Comparison of ENCODE assay signal across 31 cellular contexts in genomic region chr9:5015934-5016333, GRCh38.
"Had no signal": no experiment of that assay in that cellular context is flagged by ENCODE, and none has a peak within 500 bp of the region (broad histone marks: within the 10 kb centered on the region; RNA-seq: fewer than 3 reads in every experiment).

No MANE protein-coding gene starts in this region.

- H3K9me3 ChIP-seq: SJSA1, SK-N-SH had no signal

- H3K27me3 ChIP-seq: adrenal gland, SJSA1 had no signal

- H3K36me3 ChIP-seq: adrenal gland, SJSA1 had no signal

- H3K4me1 Mint-ChIP-seq: brain had no signal

- ATAC-seq: activated CD8-positive, alpha-beta memory T cell treated with anti-CD3 and anti-CD28 coated beads, Interleukin-2, amount 10 ng/mL, durations not matched to agents 7 days and 5 days; activated T-helper 17 cell treated with anti-CD3 and anti-CD28 coated beads, Interleukin-2, amount 50 U/mL, for 72 hours; Panc1 had no signal

- H3K4me3 ChIP-seq: adrenal gland, SJSA1 had no signal

- H3K27me3 Mint-ChIP-seq: activated CD4-positive, alpha-beta memory T cell treated with anti-CD3 and anti-CD28 coated beads, Interleukin-2, amount 10 ng/mL, durations not matched to agents 7 days and 5 days; activated CD8-positive, alpha-beta memory T cell treated with anti-CD3 and anti-CD28 coated beads, Interleukin-2, amount 10 ng/mL, durations not matched to agents 7 days and 5 days; activated naive CD4-positive, alpha-beta T cell treated with anti-CD3 and anti-CD28 coated beads, Interleukin-2, amount 50 U/mL, for 24 hours; activated T-helper 17 cell treated with anti-CD3 and anti-CD28 coated beads, Interleukin-2, amount 50 U/mL, for 72 hours; brain had no signal

- H3K4me1 ChIP-seq: SJSA1 had no signal

- H3K9ac ChIP-seq: SK-N-SH had no signal

- H3K4me2 ChIP-seq: SK-N-SH had no signal

- H3K4me3 Mint-ChIP-seq: activated CD4-positive, alpha-beta memory T cell treated with anti-CD3 and anti-CD28 coated beads, Interleukin-2, amount 10 ng/mL, durations not matched to agents 7 days and 5 days; activated CD8-positive, alpha-beta memory T cell treated with anti-CD3 and anti-CD28 coated beads, Interleukin-2, amount 10 ng/mL, durations not matched to agents 7 days and 5 days; activated naive CD4-positive, alpha-beta T cell treated with anti-CD3 and anti-CD28 coated beads, Interleukin-2, amount 50 U/mL, for 24 hours; activated T-helper 17 cell treated with anti-CD3 and anti-CD28 coated beads, Interleukin-2, amount 50 U/mL, for 72 hours; brain had no signal

- H3K27ac ChIP-seq: adrenal gland, SJSA1, VCaP had no signal

- DNase-seq: activated CD4-positive, alpha-beta memory T cell treated with anti-CD3 and anti-CD28 coated beads, Interleukin-2, amount 10 ng/mL, durations not matched to agents 7 days and 5 days; activated CD4-positive, alpha-beta T cell treated with anti-CD3 and anti-CD28 coated beads for 1 hour; activated CD4-positive, alpha-beta T cell treated with anti-CD3 and anti-CD28 coated beads for 48 hours; activated CD4-positive, CD25-positive, alpha-beta regulatory T cell; activated CD8-positive, alpha-beta memory T cell treated with anti-CD3 and anti-CD28 coated beads for 24 hours; activated CD8-positive, alpha-beta memory T cell treated with anti-CD3 and anti-CD28 coated beads, Interleukin-2, amount 10 ng/mL, durations not matched to agents 7 days and 5 days; activated CD8-positive, alpha-beta memory T cell treated with anti-CD3 and anti-CD28 coated beads, Interleukin-2, amount 50 U/mL, for 48 hours; activated effector memory CD4-positive, alpha-beta T cell treated with anti-CD3 and anti-CD28 coated beads, Interleukin-2, amount 50 U/mL, for 16 hours; activated naive CD4-positive, alpha-beta T cell; activated T-cell treated with anti-CD3 and anti-CD28 coated beads, Interleukin-2, amount 50 U/mL, for 48 hours; adrenal gland; central memory CD4-positive, alpha-beta T cell; Karpas-422; KBM-7; NCI-H1048; NCI-H1105 treated with DMSO at 0.1 percent for 48 hours; NCI-H1436 treated with DMSO at 0.1 percent for 48 hours; NCI-H1694 treated with DMSO at 0.1 percent for 48 hours; NCI-H2029; NCI-H345; NCI-H524 treated with DMSO at 0.1 percent for 48 hours; SHP77 treated with DMSO at 0.1 percent for 48 hours; SK-N-SH; T-helper 2 cell; T-helper 9 cell had no signal

- H3K27ac Mint-ChIP-seq: activated CD4-positive, alpha-beta memory T cell treated with anti-CD3 and anti-CD28 coated beads, Interleukin-2, amount 10 ng/mL, durations not matched to agents 7 days and 5 days; activated CD8-positive, alpha-beta memory T cell treated with anti-CD3 and anti-CD28 coated beads, Interleukin-2, amount 10 ng/mL, durations not matched to agents 7 days and 5 days; activated naive CD4-positive, alpha-beta T cell treated with anti-CD3 and anti-CD28 coated beads, Interleukin-2, amount 50 U/mL, for 24 hours; activated T-helper 17 cell treated with anti-CD3 and anti-CD28 coated beads, Interleukin-2, amount 50 U/mL, for 72 hours; brain had no signal
